In the genomic region with DNA sequence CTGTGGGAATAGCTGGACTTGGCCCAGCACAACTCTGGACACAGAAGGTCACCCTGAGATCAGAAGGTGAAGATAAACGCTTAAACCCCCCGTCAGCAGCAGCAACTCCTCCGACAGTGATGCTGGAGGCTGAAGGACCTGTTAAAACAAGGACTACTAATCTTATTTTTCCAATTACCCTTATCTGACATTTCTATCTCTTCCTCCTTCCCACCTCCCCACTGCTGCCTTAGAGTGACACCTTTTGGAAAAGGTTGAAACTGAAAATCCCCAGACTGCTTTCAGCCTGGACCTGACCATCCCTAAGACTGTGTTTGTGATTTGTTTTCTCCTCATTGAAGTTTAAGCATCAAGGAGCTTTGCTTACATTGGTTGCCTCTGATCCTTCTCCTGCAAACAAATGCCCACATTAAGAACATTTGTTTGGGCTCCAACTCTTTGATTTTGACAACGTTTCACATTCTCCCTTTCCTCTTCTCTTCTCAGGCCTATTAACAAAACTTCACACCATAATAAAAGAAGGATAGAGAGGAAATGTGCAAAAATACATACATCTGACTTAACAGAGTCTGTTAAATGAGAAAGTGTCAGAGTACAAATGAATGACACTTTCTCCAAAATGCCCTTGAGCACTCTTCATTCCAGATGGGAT, we compare ENCODE assay signal across 8 cellular contexts.
DNase-seq lines count a peak whose midpoint lies in the region; ATAC-seq, FAIRE-seq and TF ChIP-seq lines count a peak whose summit lies in the region.

No MANE protein-coding gene starts in this region.

- H3F3A ChIP-seq in PC-3 (ENCODE audit: low read length, unreplicated experiment): no peaks in the 10 kb centered on the region

- DNase-seq in NOMO-1 treated with DMSO at 0.1 percent for 48 hours (lab: John Stamatoyannopoulos, UW; ENCODE audit: unreplicated experiment): peak; percentile 41
- no peak for DNase-seq in NOMO-1 treated with dmso at 0.1 percent for 144 hours (lab: John Stamatoyannopoulos, UW; ENCODE audit: unreplicated experiment)
- peak; percentile 72 for DNase-seq in PC-3
- DNase-seq in foreskin fibroblast: peak in 1 of 2 donors; percentile 24
- DNase-seq in urothelium cell line (ENCODE audit: low spot score): peak; percentile 17
- DNase-seq in foreskin melanocyte: no peak
- DNase-seq in activated T-helper 2 cell treated with anti-CD3 and anti-CD28 coated beads, Interferon-gamma antibody, Interleukin-2, Interleukin-4, amounts not matched to agents 10 μg/mL and 5 μg/mL and 100 μg/mL, durations not matched to agents 14 hours and 24 hours and 36 hours (ENCODE audit: low spot score): no peak
- DNase-seq in activated CD4-positive, alpha-beta T cell treated with anti-CD3 and anti-CD28 coated beads, Interleukin-2, amount 50 U/mL, for 4 hours: no peak

- H3K4me3 ChIP-seq in PC-3 (ENCODE audit: low read length) (no peak overlapping the region), foreskin fibroblast (ENCODE audit: low read depth in 1 of 2, low read length in 2 of 2) (no peak overlapping the region)

- peaks cover 16% of the 10 kb centered on the region for H3K4me1 ChIP-seq in PC-3 (ENCODE audit: insufficient read depth, low read length)

- no peaks in the 10 kb centered on the region for H3K9me3 Mint-ChIP-seq in activated T-helper 2 cell treated with anti-CD3 and anti-CD28 coated beads, Interferon-gamma antibody, Interleukin-2, Interleukin-4, amounts not matched to agents 10 μg/mL and 5 μg/mL and 100 μg/mL, durations not matched to agents 14 hours and 24 hours and 36 hours

- H3K9me2 ChIP-seq in PC-3 (replicated peaks; ENCODE audit: low read length): no peaks in the 10 kb centered on the region

- H3K36me3 Mint-ChIP-seq in activated T-helper 2 cell treated with anti-CD3 and anti-CD28 coated beads, Interferon-gamma antibody, Interleukin-2, Interleukin-4, amounts not matched to agents 10 μg/mL and 5 μg/mL and 100 μg/mL, durations not matched to agents 14 hours and 24 hours and 36 hours (ENCODE audit: low read depth): no peaks in the 10 kb centered on the region

- H3K9me3 ChIP-seq in PC-3 (ENCODE audit: low read length): no peaks in the 10 kb centered on the region

- no peak overlapping the region for H3K27ac ChIP-seq in PC-3 (ENCODE audit: low read length)

- H3K79me2 ChIP-seq in PC-3 (ENCODE audit: low read length): no peaks in the 10 kb centered on the region

- no peaks in the 10 kb centered on the region for H3K27me3 Mint-ChIP-seq in activated T-helper 2 cell treated with anti-CD3 and anti-CD28 coated beads, Interferon-gamma antibody, Interleukin-2, Interleukin-4, amounts not matched to agents 10 μg/mL and 5 μg/mL and 100 μg/mL, durations not matched to agents 14 hours and 24 hours and 36 hours (ENCODE audit: low read depth)

- POLR2A ChIA-PET in PC-3 (lab: Charles Lee; ENCODE audit: unreplicated experiment): no interaction called here

- CTCF ChIA-PET in PC-3 (lab: Charles Lee): interaction anchor here (1.5 kb wide), 1 partner anchor 354 kb away, joined by 5 read pairs; no protein-coding TSS in a partner anchor

- H2AFZ ChIP-seq in PC-3 (ENCODE audit: low read length): no peak overlapping the region

- FAIRE-seq in urothelium cell line (lab: Jason Lieb, UNC): no peak

- no peaks in the 10 kb centered on the region for H4K20me1 ChIP-seq in PC-3 (ENCODE audit: low read length)

- no peak overlapping the region for H3K4me2 ChIP-seq in PC-3 (ENCODE audit: low read length)

- no peak overlapping the region for H3K9ac ChIP-seq in PC-3 (ENCODE audit: low read length)

- H3K4me3 Mint-ChIP-seq in activated T-helper 2 cell treated with anti-CD3 and anti-CD28 coated beads, Interferon-gamma antibody, Interleukin-2, Interleukin-4, amounts not matched to agents 10 μg/mL and 5 μg/mL and 100 μg/mL, durations not matched to agents 14 hours and 24 hours and 36 hours (ENCODE audit: low read depth): no peak overlapping the region

- TF ChIP-seq CTCF in PC-3 (conservative IDR thresholded peaks at IDR 0.05; ENCODE audit: low read depth, low read length): peak; percentile 87
- peak; percentile 44 for TF ChIP-seq CTCF in foreskin fibroblast (IDR thresholded peaks at IDR 0.05; ENCODE audit: low read depth, low read length)

- peak; percentile 76 for ATAC-seq in PC-3

- intact Hi-C loops in PC-3 (cut with micrococcal nuclease): loop anchor here (1.0 to 10.0 kb wide), 9 partner anchors 100 to 1065 kb away; no protein-coding TSS in a partner anchor
- intact Hi-C loops in activated T-helper 2 cell treated with anti-CD3 and anti-CD28 coated beads, Interferon-gamma antibody, Interleukin-2, Interleukin-4, amounts not matched to agents 10 μg/mL and 5 μg/mL and 100 μg/mL, durations not matched to agents 14 hours and 24 hours and 36 hours (cut with micrococcal nuclease): no loop called here

- H3K27me3 ChIP-seq in PC-3 (ENCODE audit: low read length): peaks cover 4% of the 10 kb centered on the region; the same call in 1 of the 2 replicates

- H3K4me1 Mint-ChIP-seq in activated T-helper 2 cell treated with anti-CD3 and anti-CD28 coated beads, Interferon-gamma antibody, Interleukin-2, Interleukin-4, amounts not matched to agents 10 μg/mL and 5 μg/mL and 100 μg/mL, durations not matched to agents 14 hours and 24 hours and 36 hours (ENCODE audit: low read depth): no peaks in the 10 kb centered on the region

- H3K36me3 ChIP-seq in PC-3 (ENCODE audit: low read depth, low read length): no peaks in the 10 kb centered on the region

- no TSS peak for BruUV-seq in PC-3 (replicated peaks; lab: Mats Ljungman, UMichigan)

- no peak overlapping the region for H3K27ac Mint-ChIP-seq in activated T-helper 2 cell treated with anti-CD3 and anti-CD28 coated beads, Interferon-gamma antibody, Interleukin-2, Interleukin-4, amounts not matched to agents 10 μg/mL and 5 μg/mL and 100 μg/mL, durations not matched to agents 14 hours and 24 hours and 36 hours

Comparison
In these comparisons a context has a peak if more than half of its experiments do, and no peak if none do; other contexts are left out.
1. DNase-seq: peak in NOMO-1 treated with DMSO at 0.1 percent for 48 hours (single experiment), PC-3 (single experiment) and urothelium cell line (single experiment); none in NOMO-1 treated with dmso at 0.1 percent for 144 hours (single experiment), foreskin melanocyte (single experiment), activated T-helper 2 cell treated with anti-CD3 and anti-CD28 coated beads, Interferon-gamma antibody, Interleukin-2, Interleukin-4, amounts not matched to agents 10 μg/mL and 5 μg/mL and 100 μg/mL, durations not matched to agents 14 hours and 24 hours and 36 hours (single experiment) and activated CD4-positive, alpha-beta T cell treated with anti-CD3 and anti-CD28 coated beads, Interleukin-2, amount 50 U/mL, for 4 hours (0 of 2).